8 cellular contexts compared by ENCODE assay signal in genomic region chr12:14257303-14257733, GRCh38.
A peak's percentile ranks its signal among the peaks of the same experiment; 100 is the strongest.
DNase-seq lines count a peak whose midpoint lies in the region; ATAC-seq and TF ChIP-seq lines count a peak whose summit lies in the region.

No MANE protein-coding gene starts in this region.

- H2AFZ ChIP-seq in GM23248 = peak overlapping the region; percentile 91

- H3K4me1 ChIP-seq in GM23248 (ENCODE audit: insufficient read depth) (peaks cover 50% of the 10 kb centered on the region), heart right ventricle (peaks cover 13 to 76% (median 52%) of the 10 kb centered on the region in 9 donors), gastrocnemius medialis (peaks cover 37 to 38% of the 10 kb centered on the region in 2 donors)

- H3K36me3 ChIP-seq in GM23248 (ENCODE audit: low read depth) (no peaks in the 10 kb centered on the region), heart right ventricle (no peaks in the 10 kb centered on the region), gastrocnemius medialis (no peaks in the 10 kb centered on the region)

- peaks cover 68% of the 10 kb centered on the region for H3K4me1 Mint-ChIP-seq in WTC11

- H3K9me3 ChIP-seq in GM23248 (ENCODE audit: low read depth) (no peaks in the 10 kb centered on the region), heart right ventricle (peaks cover 0 to 12% (median 0%) of the 10 kb centered on the region in 11 donors), gastrocnemius medialis (no peaks in the 10 kb centered on the region)

- intact Hi-C loops in heart right ventricle (cut with DNase I) = loop anchor here in 7 of 10 donors (1.0 to 10.0 kb wide), 15 partner anchors 107 to 737 kb away; partner anchors contain the start of gene ATF7IP (in 4 of the 7)
- intact Hi-C loops in gastrocnemius medialis (cut with DNase I; ENCODE audit: low total_unique reads) = loop anchor here (1.0 to 5.0 kb wide), 4 partner anchors 108 to 515 kb away; partner anchors contain the start of gene ATF7IP

- H3K36me3 Mint-ChIP-seq in WTC11 = peaks cover 8% of the 10 kb centered on the region

- no peaks in the 10 kb centered on the region; the same call in 1 of the 2 replicates for H3K27me3 Mint-ChIP-seq in WTC11 (ENCODE audit: low read depth)

- in situ Hi-C loops in GM23248 (cut with MboI) = loop anchor here (5.0 kb wide), 1 partner anchor 105 kb away; no protein-coding TSS in a partner anchor
- in situ Hi-C loops in gastrocnemius medialis (cut with MboI; ENCODE audit: low sequenced_read_pairs in 4 of 4) = loop anchor here in 3 of 4 donors (5.0 to 25.0 kb wide), 3 partner anchors 107 to 205 kb away; partner anchors contain the start of gene ATF7IP (in 3 of the 3)

- H3K79me2 ChIP-seq in GM23248 (ENCODE audit: insufficient read depth) = no peaks in the 10 kb centered on the region

- no peak for TF ChIP-seq CTCF in WTC11 (IDR thresholded peaks at IDR 0.05)
- no peak for TF ChIP-seq CTCF in heart right ventricle (IDR thresholded peaks at IDR 0.05)
- TF ChIP-seq CTCF in gastrocnemius medialis (IDR thresholded peaks at IDR 0.05 in 4 of 5, conservative IDR thresholded peaks at IDR 0.05 in 1 of 5) = no peak
- TF ChIP-seq CTCF in omental fat pad (IDR thresholded peaks at IDR 0.05) = no peak

- peak overlapping the region; percentile 93 for H3K27ac ChIP-seq in GM23248
- H3K27ac ChIP-seq in heart right ventricle = peak overlapping the region; percentile 83 to 96 (median 92)
- peak overlapping the region; percentile 85 to 87 (median 85) for H3K27ac ChIP-seq in gastrocnemius medialis

- H3K4me3 Mint-ChIP-seq in WTC11 = peak overlapping the region; percentile 33

- no peaks in the 10 kb centered on the region for H3K9me2 ChIP-seq in GM23248 (ENCODE audit: insufficient read depth)

- H3K9me3 Mint-ChIP-seq in WTC11 = peaks cover 6% of the 10 kb centered on the region

- no peak for ATAC-seq in WTC11
- ATAC-seq in heart right ventricle = peak in 1 of 8 donors; percentile 77
- no peak for ATAC-seq in gastrocnemius medialis
- no peak for ATAC-seq in HG03439 (IDR thresholded peaks at IDR 0.05; ENCODE audit: unreplicated experiment)
- ATAC-seq in GM21381 (IDR thresholded peaks at IDR 0.05; ENCODE audit: unreplicated experiment) = no peak
- no peak for ATAC-seq in omental fat pad (ENCODE audit: low FRiP score)
- no peak for ATAC-seq in HG03520 (IDR thresholded peaks at IDR 0.05; ENCODE audit: unreplicated experiment)

- H3K4me3 ChIP-seq in GM23248 (peak overlapping the region; percentile 38), heart right ventricle (peak overlapping the region in 8 of 10 donors; percentile 2 to 30 (median 22)), gastrocnemius medialis (peak overlapping the region; percentile 37 to 43 (median 42))

- H3K4me2 ChIP-seq in GM23248 (ENCODE audit: unreplicated experiment) = peak overlapping the region; percentile 78

- peak overlapping the region; percentile 100 for H3K27ac Mint-ChIP-seq in WTC11

- H3K9ac ChIP-seq in GM23248 = peak overlapping the region; percentile 82

- DNase-seq in GM23248 (no peak), WTC11 (ENCODE audit: low spot score) (no peak), heart right ventricle (peak in 1 of 2 donors; percentile 79), gastrocnemius medialis (no peak), omental fat pad (ENCODE audit: low spot score) (no peak)

- POLR2A ChIA-PET in WTC11 (lab: Charles Lee) = interaction anchor here (0.6 to 4.2 kb wide), 14 partner anchors 9 to 1001 kb away, joined by 3 to 103 read pairs (median 5); partner anchors contain the start of gene ATF7IP

- no peaks in the 10 kb centered on the region for H4K20me1 ChIP-seq in GM23248 (ENCODE audit: insufficient read depth)

- H3K27me3 ChIP-seq in GM23248 (replicated peaks; ENCODE audit: insufficient read depth) = no peaks in the 10 kb centered on the region
- H3K27me3 ChIP-seq in heart right ventricle = no peaks in the 10 kb centered on the region
- no peaks in the 10 kb centered on the region for H3K27me3 ChIP-seq in gastrocnemius medialis

- CTCF ChIA-PET in WTC11 (lab: Charles Lee) = interaction anchor here (0.6 to 2.8 kb wide), 12 partner anchors 11 to 196 kb away, joined by 3 to 34 read pairs (median 3); partner anchors contain the start of gene ATF7IP

- 2 to 5% methylated on average over 7 of the region's 7 CpGs for WGBS in GM23248 (ENCODE audit: low coverage in 1 of 2, low lambda C conversion rate in 2 of 2, missing lambda C conversion rate in 2 of 2), 2 experiments
- WGBS in heart right ventricle, 2 donors = 5 to 9% methylated on average over 7 of the region's 7 CpGs

- H3F3A ChIP-seq in GM23248 (ENCODE audit: insufficient read depth) = peaks cover 43% of the 10 kb centered on the region

- TF ChIP-seq POLR2A in gastrocnemius medialis (IDR thresholded peaks at IDR 0.05) = peak in 1 of 2 donors; percentile 17

TF ChIP-seq in WTC11, 78 proteins besides CTCF, POLR2A, EP300 and RAD21:
- TF ChIP-seq NR1H2 (CRISPR knock-in tag; IDR thresholded peaks at IDR 0.05) = no peak
- TF ChIP-seq, protein P1, sequence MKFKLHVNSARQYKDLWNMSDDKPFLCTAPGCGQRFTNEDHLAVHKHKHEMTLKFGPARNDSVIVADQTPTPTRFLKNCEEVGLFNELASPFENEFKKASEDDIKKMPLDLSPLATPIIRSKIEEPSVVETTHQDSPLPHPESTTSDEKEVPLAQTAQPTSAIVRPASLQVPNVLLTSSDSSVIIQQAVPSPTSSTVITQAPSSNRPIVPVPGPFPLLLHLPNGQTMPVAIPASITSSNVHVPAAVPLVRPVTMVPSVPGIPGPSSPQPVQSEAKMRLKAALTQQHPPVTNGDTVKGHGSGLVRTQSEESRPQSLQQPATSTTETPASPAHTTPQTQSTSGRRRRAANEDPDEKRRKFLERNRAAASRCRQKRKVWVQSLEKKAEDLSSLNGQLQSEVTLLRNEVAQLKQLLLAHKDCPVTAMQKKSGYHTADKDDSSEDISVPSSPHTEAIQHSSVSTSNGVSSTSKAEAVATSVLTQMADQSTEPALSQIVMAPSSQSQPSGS (CRISPR knock-in tag; IDR thresholded peaks at IDR 0.05; ENCODE audit: borderline replicate concordance, low read depth) = no peak
- TF ChIP-seq SMAD4 (CRISPR knock-in tag; IDR thresholded peaks at IDR 0.05) = no peak
- TF ChIP-seq CREB1 (CRISPR knock-in tag; IDR thresholded peaks at IDR 0.05) = no peak
- TF ChIP-seq FOXP1 (CRISPR knock-in tag; IDR thresholded peaks at IDR 0.05; ENCODE audit: borderline replicate concordance) = no peak
- no peak for TF ChIP-seq TP53 (CRISPR knock-in tag; IDR thresholded peaks at IDR 0.05)
- TF ChIP-seq, protein P2, sequence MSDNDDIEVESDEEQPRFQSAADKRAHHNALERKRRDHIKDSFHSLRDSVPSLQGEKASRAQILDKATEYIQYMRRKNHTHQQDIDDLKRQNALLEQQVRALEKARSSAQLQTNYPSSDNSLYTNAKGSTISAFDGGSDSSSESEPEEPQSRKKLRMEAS (CRISPR knock-in tag; IDR thresholded peaks at IDR 0.05) = no peak
- TF ChIP-seq ZBTB21 (CRISPR knock-in tag; IDR thresholded peaks at IDR 0.05; ENCODE audit: borderline replicate concordance) = no peak
- no peak for TF ChIP-seq KAT7 (CRISPR knock-in tag; IDR thresholded peaks at IDR 0.05; ENCODE audit: borderline replicate concordance)
- TF ChIP-seq PREB (CRISPR knock-in tag; IDR thresholded peaks at IDR 0.05; ENCODE audit: borderline replicate concordance) = no peak
- no peak for TF ChIP-seq ZNF396 (CRISPR knock-in tag; IDR thresholded peaks at IDR 0.05; ENCODE audit: borderline replicate concordance)
- TF ChIP-seq E2F4 (CRISPR knock-in tag; IDR thresholded peaks at IDR 0.05; ENCODE audit: borderline replicate concordance, low read depth) = no peak
- no peak for TF ChIP-seq CBFB (CRISPR knock-in tag; IDR thresholded peaks at IDR 0.05; ENCODE audit: low read depth)
